1 cellular context compared by ENCODE assay signal in the genomic region with DNA sequence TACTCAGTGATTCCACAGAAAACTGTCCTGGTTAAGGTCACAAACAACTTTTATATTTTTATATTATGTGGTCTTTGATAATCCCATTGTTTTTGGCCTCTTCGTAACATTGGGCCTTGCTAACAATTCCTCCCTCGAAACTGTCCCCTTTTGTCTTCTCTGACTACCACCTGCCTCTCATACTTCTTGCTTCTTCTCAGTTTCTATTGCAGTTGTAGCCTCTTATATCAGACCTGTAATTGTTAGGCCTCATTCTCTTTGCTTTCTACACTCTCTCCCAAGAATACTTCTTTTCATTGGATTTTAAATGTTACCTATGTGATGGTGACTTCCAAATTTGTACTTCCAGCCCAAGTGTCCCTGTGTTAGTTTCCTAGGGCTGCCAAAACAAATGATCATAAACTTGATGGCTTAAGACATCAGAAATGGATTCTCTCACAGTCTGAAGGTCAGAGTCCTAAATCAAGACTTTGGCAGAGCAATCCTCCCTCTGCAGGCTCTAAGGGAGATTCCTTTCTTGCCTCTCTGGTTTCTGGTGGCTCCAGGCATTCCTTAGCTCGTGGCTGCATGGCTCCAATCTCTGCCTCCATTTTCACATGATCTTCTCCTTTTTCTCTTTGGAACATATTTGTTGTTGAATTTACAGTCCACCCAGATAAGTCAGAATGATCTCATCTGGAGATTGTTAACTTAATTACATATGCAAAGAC.
TF ChIP-seq lines count a peak whose summit lies in the region.

No MANE protein-coding gene starts in this region.

TF ChIP-seq in WTC11, 78 proteins besides CTCF, POLR2A, EP300 and RAD21 (continued from another document):
- TF ChIP-seq, protein P1, sequence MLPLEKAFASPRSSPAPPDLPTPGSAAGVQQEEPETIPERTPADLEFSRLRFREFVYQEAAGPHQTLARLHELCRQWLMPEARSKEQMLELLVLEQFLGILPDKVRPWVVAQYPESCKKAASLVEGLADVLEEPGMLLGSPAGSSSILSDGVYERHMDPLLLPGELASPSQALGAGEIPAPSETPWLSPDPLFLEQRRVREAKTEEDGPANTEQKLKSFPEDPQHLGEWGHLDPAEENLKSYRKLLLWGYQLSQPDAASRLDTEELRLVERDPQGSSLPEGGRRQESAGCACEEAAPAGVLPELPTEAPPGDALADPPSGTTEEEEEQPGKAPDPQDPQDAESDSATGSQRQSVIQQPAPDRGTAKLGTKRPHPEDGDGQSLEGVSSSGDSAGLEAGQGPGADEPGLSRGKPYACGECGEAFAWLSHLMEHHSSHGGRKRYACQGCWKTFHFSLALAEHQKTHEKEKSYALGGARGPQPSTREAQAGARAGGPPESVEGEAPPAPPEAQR (CRISPR knock-in tag; IDR thresholded peaks at IDR 0.05), result no peak
- TF ChIP-seq ZNF121 (CRISPR knock-in tag; IDR thresholded peaks at IDR 0.05) (no peak), NFATC4 (CRISPR knock-in tag; IDR thresholded peaks at IDR 0.05) (no peak), JUN (CRISPR knock-in tag; IDR thresholded peaks at IDR 0.05) (no peak), NFE2L1 (CRISPR knock-in tag; IDR thresholded peaks at IDR 0.05) (no peak)
- TF ChIP-seq, protein P2, sequence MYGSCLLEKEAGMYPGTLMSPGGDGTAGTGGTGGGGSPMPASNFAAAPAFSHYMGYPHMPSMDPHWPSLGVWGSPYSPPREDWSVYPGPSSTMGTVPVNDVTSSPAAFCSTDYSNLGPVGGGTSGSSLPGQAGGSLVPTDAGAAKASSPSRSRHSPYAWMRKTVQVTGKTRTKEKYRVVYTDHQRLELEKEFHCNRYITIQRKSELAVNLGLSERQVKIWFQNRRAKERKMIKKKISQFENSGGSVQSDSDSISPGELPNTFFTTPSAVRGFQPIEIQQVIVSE (CRISPR knock-in tag; IDR thresholded peaks at IDR 0.05; ENCODE audit: borderline replicate concordance), result no peak
TF ChIP-seq in WTC11: peak in this region for 0.
